22 cellular contexts compared by ENCODE assay signal in genomic region chr11:130421697-130422096, GRCh38. TPM values are rescaled to one million over a fixed set of nuclear protein-coding genes. Genes with fewer than 3 reads are reported as not detected.
"Had no signal": no experiment of that assay in that cellular context is flagged by ENCODE, and none has a peak within 500 bp of the region (broad histone marks: within the 10 kb centered on the region; RNA-seq: fewer than 3 reads in every experiment).

No MANE protein-coding gene starts in this region.

- ATAC-seq: activated CD8-positive, alpha-beta T cell treated with anti-CD3 and anti-CD28 coated beads, Interleukin-2, amount 10 ng/mL, durations not matched to agents 7 days and 5 days; SK-N-SH treated with all-trans-retinoic acid at 6 μM for 48 hours; WTC11 had no signal

- H3K27ac ChIP-seq: Peyer's patch, SJSA1 had no signal

- H3K4me1 ChIP-seq: SJSA1 had no signal

- DNase-seq: activated CD4-positive, alpha-beta T cell treated with anti-CD3 and anti-CD28 coated beads for 48 hours; activated CD4-positive, alpha-beta T cell treated with anti-CD3 and anti-CD28 coated beads, Interleukin-2, amount 50 U/mL, for 4 hours; activated CD4-positive, CD25-positive, alpha-beta regulatory T cell treated with anti-CD3 and anti-CD28 coated beads, Interleukin-2, amount 50 U/mL, for 72 hours; activated CD8-positive, alpha-beta memory T cell treated with anti-CD3 and anti-CD28 coated beads, Interleukin-2, amount 50 U/mL, for 48 hours; activated CD8-positive, alpha-beta T cell treated with anti-CD3 and anti-CD28 coated beads, Interleukin-2, amount 10 ng/mL, durations not matched to agents 7 days and 5 days; activated T-cell treated with anti-CD3 and anti-CD28 coated beads, Interleukin-2, amount 50 U/mL, for 1 hour; MM.1S; NCI-H1105; NCI-H1436; NCI-H1694 treated with DMSO at 0.1 percent for 48 hours; NCI-H2029 treated with DMSO at 0.1 percent for 48 hours; NCI-H345; NCI-H510A; NCI-H69; Peyer's patch; SHP77; SW 1271 had no signal

- H3K4me3 ChIP-seq: breast epithelium, Peyer's patch, SJSA1 had no signal

- H3K36me3 ChIP-seq: breast epithelium, Peyer's patch, SJSA1 had no signal

- H3K9me3 ChIP-seq: breast epithelium, Peyer's patch, SJSA1 had no signal

RNA-seq across cellular contexts. Expression of gene ADAMTS8, which starts 6.7 kb away (rescaled TPM):
- total RNA-seq: activated CD8-positive, alpha-beta T cell treated with anti-CD3 and anti-CD28 coated beads, Interleukin-2, amount 10 ng/mL, durations not matched to agents 7 days and 5 days; T-helper 1 cell treated with Interleukin-12 subunit alpha and Interleukin-12 subunit beta and Interleukin-4 antibody, amounts not matched to agents 30 ng/mL and 1 ng/mL, for 36 hours had no signal

RNA-seq across cellular contexts. Expression of gene ADAMTS15, which starts 26.7 kb away (rescaled TPM):
- total RNA-seq: T-helper 1 cell treated with Interleukin-12 subunit alpha and Interleukin-12 subunit beta and Interleukin-4 antibody, amounts not matched to agents 30 ng/mL and 1 ng/mL, for 36 hours had no signal
